ENCODE assay signal across 12 cellular contexts in the genomic region with DNA sequence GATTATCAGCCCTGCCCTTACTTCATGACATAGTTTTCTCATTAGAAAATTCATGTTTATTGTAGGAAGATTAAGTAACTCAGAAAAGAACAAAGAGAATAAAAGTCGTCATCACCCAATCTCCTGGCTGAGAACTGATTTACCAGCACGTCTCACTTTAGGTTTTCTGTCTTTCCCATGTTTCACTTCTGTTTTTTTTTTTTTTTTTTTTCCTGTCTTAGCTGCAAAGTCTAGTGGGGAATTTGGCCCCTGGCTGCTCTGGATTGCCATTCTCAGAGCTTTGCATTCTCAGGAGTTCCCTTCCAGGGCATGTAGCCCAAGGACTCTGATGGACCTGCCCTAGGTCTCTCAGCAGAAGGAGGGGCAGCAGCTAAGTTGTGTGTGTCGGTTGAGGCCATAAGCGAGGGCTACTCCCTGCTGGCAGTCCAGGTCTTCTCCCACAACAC. TPM values are rescaled to one million over a fixed set of nuclear protein-coding genes. Genes with fewer than 3 reads are reported as not detected.
DNase-seq lines count a peak whose midpoint lies in the region; ATAC-seq, FAIRE-seq and TF ChIP-seq lines count a peak whose summit lies in the region.
"Had no signal": no experiment of that assay in that cellular context is flagged by ENCODE, and none has a peak within 500 bp of the region (broad histone marks: within the 10 kb centered on the region; RNA-seq: fewer than 3 reads in every experiment).

No MANE protein-coding gene starts in this region.

- no peaks in the 10 kb centered on the region for H3K9me2 ChIP-seq in PC-9 (ENCODE audit: insufficient read depth)

- peaks cover 2% of the 10 kb centered on the region for H3K79me1 ChIP-seq in H9 (ENCODE audit: insufficient read depth, low read depth, low read length, poor library complexity, severe bottlenecking)

- TF ChIP-seq CTCF in CD14-positive monocyte (IDR thresholded peaks at IDR 0.05) (no peak), H9 (conservative IDR thresholded peaks at IDR 0.05) (no peak), left lung (IDR thresholded peaks at IDR 0.05) (no peak), PC-9 (conservative IDR thresholded peaks at IDR 0.05) (no peak)

- no peak overlapping the region for H3K4me3 ChIP-seq in left lung
- H3K4me3 ChIP-seq in PC-9: no peak overlapping the region

- no peak overlapping the region for H2BK15ac ChIP-seq in H9 (ENCODE audit: low read depth, low read length)

- H3K36me3 ChIP-seq in left lung (no peaks in the 10 kb centered on the region), PC-9 (ENCODE audit: low read depth) (no peaks in the 10 kb centered on the region)

- H3K4me1 ChIP-seq in H9 (ENCODE audit: insufficient read depth, low read length) (peaks cover 3% of the 10 kb centered on the region; the same call in 1 of the 2 replicates), left lung (peaks cover 4 to 94% of the 10 kb centered on the region in 2 donors), PC-9 (replicated peaks; ENCODE audit: insufficient read depth) (no peaks in the 10 kb centered on the region)

- no peak for DNase-seq in CD14-positive monocyte (ENCODE audit: low spot score)
- no peak for DNase-seq in H9
- DNase-seq in activated naive CD8-positive, alpha-beta T cell treated with anti-CD3 and anti-CD28 coated beads, Interleukin-2, amount 10 ng/mL, durations not matched to agents 7 days and 5 days: no peak
- no peak for DNase-seq in left lung
- no peak for DNase-seq in frontal cortex (ENCODE audit: low spot score in 2 of 2)
- DNase-seq in PC-9: no peak
- DNase-seq: NCI-H2171 treated with DMSO at 0.1 percent for 48 hours; stimulated activated CD8-positive, alpha-beta memory T cell treated with anti-CD3 and anti-CD28 coated beads, Interleukin-4, amount 100 ng/mL, for 48 hours had no signal

- H3K27me3 Mint-ChIP-seq in CD14-positive monocyte (ENCODE audit: low read depth in 3 of 3) (peaks cover 0 to 2% (median 1%) of the 10 kb centered on the region in 3 donors), H9 (ENCODE audit: low read depth) (no peaks in the 10 kb centered on the region)
- no peaks in the 10 kb centered on the region for H3K27me3 Mint-ChIP-seq in activated naive CD8-positive, alpha-beta T cell treated with anti-CD3 and anti-CD28 coated beads, Interleukin-2, amount 10 ng/mL, durations not matched to agents 7 days and 5 days

- no peak for ATAC-seq in activated naive CD8-positive, alpha-beta T cell treated with anti-CD3 and anti-CD28 coated beads, Interleukin-2, amount 10 ng/mL, durations not matched to agents 7 days and 5 days (ENCODE audit: low read depth)
- ATAC-seq in left lung (peak; percentile 20), GM18520 (IDR thresholded peaks at IDR 0.05; ENCODE audit: unreplicated experiment) (no peak), GM19324 (IDR thresholded peaks at IDR 0.05; ENCODE audit: low FRiP score, unreplicated experiment) (no peak)
- ATAC-seq: SK-N-SH treated with all-trans-retinoic acid at 6 μM for 48 hours had no signal

- H2AK5ac ChIP-seq in H9 (ENCODE audit: insufficient read length, low read length): no peak overlapping the region

- H3K27ac ChIP-seq in H9 (ENCODE audit: insufficient read length, low read depth, low read length): no peak overlapping the region
- peak overlapping the region in 1 of 2 donors; percentile 60 for H3K27ac ChIP-seq in left lung
- H3K27ac ChIP-seq in PC-9: no peak overlapping the region

- no peak overlapping the region for H3K9ac ChIP-seq in H9 (ENCODE audit: extremely low read depth, insufficient read length, low read length)

- WGBS in H9 (ENCODE audit: extremely low coverage, insufficient read length, low lambda C conversion rate): no CpG with 5 or more reads among the region's 4 CpGs

- H3K36me3 Mint-ChIP-seq in CD14-positive monocyte (peaks cover 20 to 24% of the 10 kb centered on the region in 2 donors), H9 (ENCODE audit: insufficient read depth in 1 of 3, low read depth in 3 of 3) (peaks cover 3 to 11% (median 4%) of the 10 kb centered on the region in 3 experiments; a peak in 6 of 7 replicates)
- peaks cover 26% of the 10 kb centered on the region for H3K36me3 Mint-ChIP-seq in activated naive CD8-positive, alpha-beta T cell treated with anti-CD3 and anti-CD28 coated beads, Interleukin-2, amount 10 ng/mL, durations not matched to agents 7 days and 5 days

- no peak overlapping the region for H4K91ac ChIP-seq in H9 (ENCODE audit: insufficient read length, low read depth, low read length)

- H2BK120ac ChIP-seq in H9 (ENCODE audit: low read depth, low read length, poor library complexity, severe bottlenecking): no peak overlapping the region

- intact Hi-C loops in CD14-positive monocyte (cut with micrococcal nuclease): no loop called here
- intact Hi-C loops in left lung (cut with DNase I): no loop called here
- intact Hi-C loops in PC-9 (cut with micrococcal nuclease; ENCODE audit: unreplicated experiment): no loop called here

- H2BK5ac ChIP-seq in H9 (ENCODE audit: insufficient read length, low read length): no peak overlapping the region

- H4K5ac ChIP-seq in H9 (ENCODE audit: insufficient read length, low read depth, low read length): no peak overlapping the region

- no peak for FAIRE-seq in frontal cortex (lab: Jason Lieb, UNC)
- FAIRE-seq: HTR-8/SVneo had no signal

- peaks cover 0 to 3% (median 0%) of the 10 kb centered on the region in 7 donors for H3K9me3 Mint-ChIP-seq in CD14-positive monocyte
- no peaks in the 10 kb centered on the region for H3K9me3 Mint-ChIP-seq in H9
- peaks cover 1% of the 10 kb centered on the region for H3K9me3 Mint-ChIP-seq in activated naive CD8-positive, alpha-beta T cell treated with anti-CD3 and anti-CD28 coated beads, Interleukin-2, amount 10 ng/mL, durations not matched to agents 7 days and 5 days

- no peaks in the 10 kb centered on the region for H4K20me1 ChIP-seq in H9 (ENCODE audit: control insufficient read depth, insufficient read depth, insufficient read length)
- no peaks in the 10 kb centered on the region for H4K20me1 ChIP-seq in PC-9 (ENCODE audit: insufficient read depth)

- H2AFZ ChIP-seq in H9 (ENCODE audit: low read length): no peak overlapping the region
- H2AFZ ChIP-seq in PC-9: no peak overlapping the region

- H3K14ac ChIP-seq in H9 (ENCODE audit: insufficient read depth, low read length): no peak overlapping the region

- no peaks in the 10 kb centered on the region for H3K9me3 ChIP-seq in H9 (ENCODE audit: control insufficient read depth, low read depth, low read length)
- no peaks in the 10 kb centered on the region for H3K9me3 ChIP-seq in left lung
- H3K9me3 ChIP-seq in PC-9 (ENCODE audit: insufficient read depth, low read depth): no peaks in the 10 kb centered on the region

- H3K23me2 ChIP-seq in H9 (ENCODE audit: insufficient read length, low read depth, low read length, poor library complexity, severe bottlenecking): no peaks in the 10 kb centered on the region

- H3F3A ChIP-seq in PC-9 (ENCODE audit: insufficient read depth, low read depth): no peaks in the 10 kb centered on the region

- no TSS peak for BruUV-seq in PC-9 (replicated peaks; lab: Mats Ljungman, UMichigan)

- H3K23ac ChIP-seq in H9 (ENCODE audit: insufficient read length, low read depth, low read length): no peak overlapping the region

- H3K27ac Mint-ChIP-seq in CD14-positive monocyte: peak overlapping the region; percentile 71 to 88 (median 85)
- H3K27ac Mint-ChIP-seq in H9: peak overlapping the region in 2 of 3 experiments; percentile 41 to 77; a peak in 3 of 7 replicates
- peak overlapping the region; percentile 88 for H3K27ac Mint-ChIP-seq in activated naive CD8-positive, alpha-beta T cell treated with anti-CD3 and anti-CD28 coated beads, Interleukin-2, amount 10 ng/mL, durations not matched to agents 7 days and 5 days

- H3K56ac ChIP-seq in H9 (ENCODE audit: insufficient read length, low read depth, low read length): no peak overlapping the region

- H3K4me3 Mint-ChIP-seq in CD14-positive monocyte (peak overlapping the region; percentile 48 to 75), H9 (no peak overlapping the region; a peak in 1 of 5 replicates)
- H3K4me3 Mint-ChIP-seq in activated naive CD8-positive, alpha-beta T cell treated with anti-CD3 and anti-CD28 coated beads, Interleukin-2, amount 10 ng/mL, durations not matched to agents 7 days and 5 days: peak overlapping the region; percentile 72

- no peak overlapping the region for H4K8ac ChIP-seq in H9 (replicated peaks; ENCODE audit: insufficient read length, low read depth, low read length)

- no peak overlapping the region for H2BK20ac ChIP-seq in H9 (ENCODE audit: low read depth, low read length, poor library complexity, severe bottlenecking)

- H3K4me1 Mint-ChIP-seq in CD14-positive monocyte (peaks cover 97% of the 10 kb centered on the region), H9 (peaks cover 37 to 56% of the 10 kb centered on the region in 2 experiments)
- H3K4me1 Mint-ChIP-seq in activated naive CD8-positive, alpha-beta T cell treated with anti-CD3 and anti-CD28 coated beads, Interleukin-2, amount 10 ng/mL, durations not matched to agents 7 days and 5 days: peaks cover 86% of the 10 kb centered on the region

- peaks cover 6% of the 10 kb centered on the region; the same call in 1 of the 2 replicates for H3K79me2 ChIP-seq in H9 (ENCODE audit: insufficient read depth, low read length)
- no peaks in the 10 kb centered on the region for H3K79me2 ChIP-seq in PC-9 (ENCODE audit: low read depth)

- CTCF ChIA-PET in PC-9 (lab: Charles Lee): interaction anchor here (0.6 kb wide), 2 partner anchors 179 to 1256 kb away, joined by 4 read pairs; a partner anchor contains a TSS

- POLR2A ChIA-PET in activated naive CD8-positive, alpha-beta T cell treated with anti-CD3 and anti-CD28 coated beads, Interleukin-2, amount 10 ng/mL, durations not matched to agents 7 days and 5 days (lab: Charles Lee): interaction anchor here (1.0 to 5.1 kb wide), 5 partner anchors 12 to 86 kb away, joined by 3 to 45 read pairs (median 6); a partner anchor contains a TSS
- POLR2A ChIA-PET in PC-9 (lab: Charles Lee; ENCODE audit: unreplicated experiment): interaction anchor here (0.7 kb wide), 1 partner anchor 27 kb away, joined by 13 read pairs; no protein-coding TSS in a partner anchor

- no peak overlapping the region for H3K4ac ChIP-seq in H9 (ENCODE audit: low read depth, low read length)

- H3K4me2 ChIP-seq in H9 (ENCODE audit: insufficient read depth, insufficient read length, low read length) (no peak overlapping the region), PC-9 (no peak overlapping the region)

- H3K18ac ChIP-seq in H9 (ENCODE audit: insufficient read length, low read depth, low read length): no peak overlapping the region

- H3K27me3 ChIP-seq in H9 (ENCODE audit: insufficient read depth, low read length): no peaks in the 10 kb centered on the region
- H3K27me3 ChIP-seq in left lung: no peaks in the 10 kb centered on the region
- no peaks in the 10 kb centered on the region for H3K27me3 ChIP-seq in PC-9 (ENCODE audit: insufficient read depth, low read depth)

- H3T11ph ChIP-seq in H9 (ENCODE audit: low read length): no peak overlapping the region

- H2BK12ac ChIP-seq in H9 (ENCODE audit: insufficient read length, low read depth, low read length): no peak overlapping the region

RNA-seq across cellular contexts. Expression of a gene that starts 57.8 kb away (rescaled TPM):
- 10 to 100 TPM; 11.2 to 26.0 TPM for polyA plus RNA-seq in CD14-positive monocyte
- 14.6 and 15.9 TPM in 2 replicates for total RNA-seq in H9 (2021)
- 10 to 100 TPM; 51.8 to 57.2 TPM for total RNA-seq in activated naive CD8-positive, alpha-beta T cell treated with anti-CD3 and anti-CD28 coated beads, Interleukin-2, amount 10 ng/mL, durations not matched to agents 7 days and 5 days
- 10 to 100 TPM; 17.6 to 20.2 TPM for total RNA-seq in left lung
- total RNA-seq in frontal cortex: 42.4 TPM
- total RNA-seq in PC-9 (2021): 3.8 and 6.0 TPM in 2 replicates

Comparison
In these comparisons a context has a peak if more than half of its experiments do, and no peak if none do; other contexts are left out.
1. H3K4me3 Mint-ChIP-seq: peak in CD14-positive monocyte (2 of 2) and activated naive CD8-positive, alpha-beta T cell treated with anti-CD3 and anti-CD28 coated beads, Interleukin-2, amount 10 ng/mL, durations not matched to agents 7 days and 5 days (single experiment); none in H9 (0 of 2).
2. Peak in every context shown above with its lines, with median percentiles within 50 percentile points of each other: H3K27ac Mint-ChIP-seq.